In the genomic region with DNA sequence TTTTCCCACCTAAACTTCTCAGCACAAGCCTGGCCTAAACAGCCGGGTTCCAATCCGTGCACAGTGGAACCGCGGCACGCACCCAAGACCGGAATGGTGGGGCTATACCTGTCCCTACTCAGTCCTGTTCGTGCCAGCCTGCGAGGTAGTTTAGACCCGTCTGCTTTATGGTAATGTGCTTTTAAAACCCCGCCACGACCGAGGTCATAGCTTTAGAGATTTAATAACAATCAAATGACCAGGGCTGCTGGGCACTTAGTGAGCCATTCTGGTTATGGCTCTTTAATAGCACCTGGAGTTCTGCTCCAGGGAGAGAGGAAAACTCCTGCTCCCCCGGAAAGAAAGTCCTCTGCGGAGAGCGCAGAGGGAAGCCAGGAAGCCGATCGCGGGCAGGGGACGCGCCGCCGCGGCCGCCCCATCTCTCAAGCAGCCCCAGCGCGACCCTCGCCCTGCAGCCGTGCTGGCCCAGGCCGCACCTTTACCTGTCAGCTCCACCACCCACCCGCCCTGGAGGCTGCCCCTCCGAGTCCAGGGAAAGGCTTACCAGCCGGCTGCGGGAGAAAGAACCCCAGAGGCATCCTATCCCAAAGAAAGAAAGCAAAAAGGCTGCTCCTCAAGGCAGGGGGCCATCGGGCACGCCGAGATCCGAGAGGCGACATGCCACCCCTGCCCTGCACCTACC, we compare ENCODE assay signal across 8 cellular contexts. TPM values are rescaled to one million over a fixed set of nuclear protein-coding genes. Genes with fewer than 3 reads are reported as not detected.
A peak's percentile ranks its signal among the peaks of the same experiment; 100 is the strongest.
DNase-seq lines count a peak whose midpoint lies in the region; ATAC-seq and TF ChIP-seq lines count a peak whose summit lies in the region.

No MANE protein-coding gene starts in this region.

- H3F3A ChIP-seq in neural cell (ENCODE audit: insufficient read depth, low read length, poor library complexity, severe bottlenecking) = no peaks in the 10 kb centered on the region

- peak overlapping the region; percentile 87 for H3K9ac ChIP-seq in neural cell (ENCODE audit: low read length)

- TF ChIP-seq CTCF in fibroblast of villous mesenchyme (IDR thresholded peaks at IDR 0.05; ENCODE audit: insufficient read depth, low read depth, low read length) (no peak), neural cell (IDR thresholded peaks at IDR 0.05; ENCODE audit: poor library complexity, severe bottlenecking) (no peak), upper lobe of right lung (IDR thresholded peaks at IDR 0.05) (no peak)

- TF ChIP-seq RAD21 in neural cell (conservative IDR thresholded peaks at IDR 0.05) = peak; percentile 6

- peak overlapping the region; percentile 78 for H2AFZ ChIP-seq in neural cell (ENCODE audit: low read depth, low read length)

- H3K9me2 ChIP-seq in neural cell (ENCODE audit: insufficient read depth, low read length) = no peaks in the 10 kb centered on the region

- peaks cover 19% of the 10 kb centered on the region for H3K27me3 Mint-ChIP-seq in activated T-helper 2 cell treated with anti-CD3 and anti-CD28 coated beads, Interferon-gamma antibody, Interleukin-2, Interleukin-4, amounts not matched to agents 10 μg/mL and 5 μg/mL and 100 μg/mL, durations not matched to agents 14 hours and 24 hours and 36 hours (ENCODE audit: low read depth)

- DNase-seq in NCI-H82 (lab: John Stamatoyannopoulos, UW) (peak; percentile 50), NCI-H82 treated with DMSO at 0.1 percent for 48 hours (lab: John Stamatoyannopoulos, UW; ENCODE audit: unreplicated experiment) (no peak), NCI-H510A treated with DMSO at 0.1 percent for 48 hours (lab: John Stamatoyannopoulos, UW) (peak; percentile 28), fibroblast of villous mesenchyme (ENCODE audit: low read depth) (peak; percentile 35), upper lobe of right lung (peak; percentile 76)
- DNase-seq in activated T-helper 2 cell treated with anti-CD3 and anti-CD28 coated beads, Interferon-gamma antibody, Interleukin-2, Interleukin-4, amounts not matched to agents 10 μg/mL and 5 μg/mL and 100 μg/mL, durations not matched to agents 14 hours and 24 hours and 36 hours (ENCODE audit: low spot score) = peak; percentile 19

- H3K27ac Mint-ChIP-seq in activated T-helper 2 cell treated with anti-CD3 and anti-CD28 coated beads, Interferon-gamma antibody, Interleukin-2, Interleukin-4, amounts not matched to agents 10 μg/mL and 5 μg/mL and 100 μg/mL, durations not matched to agents 14 hours and 24 hours and 36 hours = peak overlapping the region; percentile 73

- H3K4me3 Mint-ChIP-seq in activated T-helper 2 cell treated with anti-CD3 and anti-CD28 coated beads, Interferon-gamma antibody, Interleukin-2, Interleukin-4, amounts not matched to agents 10 μg/mL and 5 μg/mL and 100 μg/mL, durations not matched to agents 14 hours and 24 hours and 36 hours (ENCODE audit: low read depth) = peak overlapping the region; percentile 83

- peak overlapping the region; percentile 91 for H3K4me3 ChIP-seq in fibroblast of villous mesenchyme (ENCODE audit: low read depth, low read length)
- peak overlapping the region; percentile 76 for H3K4me3 ChIP-seq in neural cell (ENCODE audit: low read length)
- peak overlapping the region; percentile 97 for H3K4me3 ChIP-seq in upper lobe of right lung

- intact Hi-C loops in activated T-helper 2 cell treated with anti-CD3 and anti-CD28 coated beads, Interferon-gamma antibody, Interleukin-2, Interleukin-4, amounts not matched to agents 10 μg/mL and 5 μg/mL and 100 μg/mL, durations not matched to agents 14 hours and 24 hours and 36 hours (cut with micrococcal nuclease) = loop anchor here (2.0 to 5.0 kb wide), 6 partner anchors 68 to 922 kb away; partner anchors contain the start of genes CCNO and FST
- intact Hi-C loops in upper lobe of right lung (cut with DNase I) = no loop called here

- H3K79me2 ChIP-seq in neural cell (replicated peaks; ENCODE audit: insufficient read depth, low read length) = peaks cover 20% of the 10 kb centered on the region

- H3K4me1 ChIP-seq in upper lobe of right lung = peaks cover 8% of the 10 kb centered on the region

- H3K4me2 ChIP-seq in neural cell (ENCODE audit: low read length) = peak overlapping the region; percentile 34

- H3K9me3 Mint-ChIP-seq in activated T-helper 2 cell treated with anti-CD3 and anti-CD28 coated beads, Interferon-gamma antibody, Interleukin-2, Interleukin-4, amounts not matched to agents 10 μg/mL and 5 μg/mL and 100 μg/mL, durations not matched to agents 14 hours and 24 hours and 36 hours = no peaks in the 10 kb centered on the region

- H3K36me3 Mint-ChIP-seq in activated T-helper 2 cell treated with anti-CD3 and anti-CD28 coated beads, Interferon-gamma antibody, Interleukin-2, Interleukin-4, amounts not matched to agents 10 μg/mL and 5 μg/mL and 100 μg/mL, durations not matched to agents 14 hours and 24 hours and 36 hours (ENCODE audit: low read depth) = no peaks in the 10 kb centered on the region

- ATAC-seq in HG02840 (IDR thresholded peaks at IDR 0.05; ENCODE audit: low FRiP score, unreplicated experiment) (peak; percentile 24), upper lobe of right lung (peak; percentile 32)

- no peaks in the 10 kb centered on the region for H4K20me1 ChIP-seq in neural cell (ENCODE audit: insufficient read depth)

- H3K36me3 ChIP-seq in neural cell (ENCODE audit: insufficient read depth, low read length) (no peaks in the 10 kb centered on the region), upper lobe of right lung (no peaks in the 10 kb centered on the region)

- H3K9me3 ChIP-seq in neural cell (ENCODE audit: low read length) (no peaks in the 10 kb centered on the region), upper lobe of right lung (no peaks in the 10 kb centered on the region)

- H3K27ac ChIP-seq in neural cell (ENCODE audit: low read length) = peak overlapping the region; percentile 86
- peak overlapping the region; percentile 92 for H3K27ac ChIP-seq in upper lobe of right lung

- no peak for TF ChIP-seq EP300 in neural cell (conservative IDR thresholded peaks at IDR 0.05; ENCODE audit: poor library complexity, severe bottlenecking)

- H3K27me3 ChIP-seq in neural cell (ENCODE audit: insufficient read depth, low read depth, low read length) (peaks cover 13% of the 10 kb centered on the region), upper lobe of right lung (no peaks in the 10 kb centered on the region)

- peaks cover 21% of the 10 kb centered on the region for H3K4me1 Mint-ChIP-seq in activated T-helper 2 cell treated with anti-CD3 and anti-CD28 coated beads, Interferon-gamma antibody, Interleukin-2, Interleukin-4, amounts not matched to agents 10 μg/mL and 5 μg/mL and 100 μg/mL, durations not matched to agents 14 hours and 24 hours and 36 hours (ENCODE audit: low read depth)

TF ChIP-seq in neural cell, 6 proteins besides CTCF, POLR2A, EP300 and RAD21:
- no peak for TF ChIP-seq MXI1 (conservative IDR thresholded peaks at IDR 0.05; ENCODE audit: poor library complexity, severe bottlenecking)
- TF ChIP-seq REST (IDR thresholded peaks at IDR 0.05; ENCODE audit: borderline replicate concordance) = peak; percentile 20
- no peak for TF ChIP-seq TAF1 (IDR thresholded peaks at IDR 0.05; ENCODE audit: low read depth)
TF ChIP-seq in neural cell: peak in this region for 1.

RNA-seq across cellular contexts. Expression of gene ARL15, which starts 0.5 kb away (rescaled TPM):
- total RNA-seq in activated T-helper 2 cell treated with anti-CD3 and anti-CD28 coated beads, Interferon-gamma antibody, Interleukin-2, Interleukin-4, amounts not matched to agents 10 μg/mL and 5 μg/mL and 100 μg/mL, durations not matched to agents 14 hours and 24 hours and 36 hours = 6.0 and 6.8 TPM in 2 replicates
- total RNA-seq in fibroblast of villous mesenchyme = 28.1 and 35.8 TPM in 2 replicates
- 51.9 and 59.5 TPM in 2 replicates for polyA plus RNA-seq in neural cell
- 89.8 and 108 TPM in 2 replicates for polyA minus RNA-seq in neural cell
- 29.5 TPM for total RNA-seq in upper lobe of right lung
